Comparison of ENCODE assay signal across 8 cellular contexts in the genomic region with DNA sequence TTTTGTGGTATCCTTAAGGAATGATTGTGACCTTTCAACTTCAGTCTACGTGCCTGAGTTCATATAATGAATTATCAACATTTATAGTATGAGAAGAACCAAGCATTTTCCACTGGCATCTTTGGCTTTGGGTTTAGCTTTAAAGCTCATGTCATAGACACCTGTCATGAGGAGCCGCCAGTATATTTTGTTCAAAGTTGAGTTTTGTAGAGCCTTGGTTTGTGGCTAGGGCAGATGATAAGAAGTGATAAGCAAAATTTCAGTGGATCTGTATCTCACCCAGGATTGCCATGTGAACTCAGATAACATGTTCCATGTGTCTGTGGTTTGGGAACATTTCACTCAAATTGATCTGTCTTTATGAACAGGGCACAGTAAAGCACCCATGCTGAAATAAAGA.
"Had no signal": no experiment of that assay in that cellular context is flagged by ENCODE, and none has a peak within 500 bp of the region (broad histone marks: within the 10 kb centered on the region; RNA-seq: fewer than 3 reads in every experiment).

No MANE protein-coding gene starts in this region.

- FAIRE-seq: HepG2, HTR-8/SVneo, K562 had no signal

- H3K9ac ChIP-seq: KMS-11 had no signal

- DNase-seq: IMR-90, KBM-7, KG1 had no signal

- H3K27ac ChIP-seq: HL-60, KMS-11 had no signal

- H3K4me3 ChIP-seq: K562 had no signal

- ATAC-seq: HepG2, K562 had no signal

- H3K4me2 ChIP-seq: KMS-11 had no signal
